18 cellular contexts compared by ENCODE assay signal in the genomic region with DNA sequence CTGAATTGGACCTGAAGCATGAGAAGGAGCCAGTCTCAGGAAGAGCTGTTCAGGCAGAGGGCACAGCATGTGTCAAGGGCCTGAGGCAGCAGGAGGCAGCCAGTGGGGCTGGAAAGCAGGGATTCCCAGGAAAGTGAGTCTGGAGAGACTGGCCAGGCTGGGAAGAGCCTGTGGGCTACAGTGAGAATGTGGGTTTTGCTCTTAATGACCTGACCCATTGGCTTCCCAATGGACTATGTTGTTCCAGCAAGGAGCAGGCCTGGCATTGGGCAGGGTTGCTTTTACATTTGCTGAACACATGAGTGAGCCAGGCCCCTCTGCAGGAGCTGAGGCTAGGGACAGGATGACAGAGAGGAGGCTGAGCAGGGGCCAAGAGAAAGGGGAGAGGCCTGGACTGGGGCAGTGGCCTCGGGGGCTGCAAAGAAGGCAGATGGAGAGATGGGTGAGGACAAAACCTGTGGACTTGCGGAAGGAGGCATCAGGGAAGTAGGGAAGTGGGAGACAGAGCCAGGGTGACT.
DNase-seq lines count a peak whose midpoint lies in the region; ATAC-seq and TF ChIP-seq lines count a peak whose summit lies in the region.
"Had no signal": no experiment of that assay in that cellular context is flagged by ENCODE, and none has a peak within 500 bp of the region (broad histone marks: within the 10 kb centered on the region; RNA-seq: fewer than 3 reads in every experiment).

No MANE protein-coding gene starts in this region.

- no peaks in the 10 kb centered on the region for H3K4me1 ChIP-seq in vagina
- H3K4me1 ChIP-seq: A549 had no signal

- peak overlapping the region; percentile 40 for H3K27ac Mint-ChIP-seq in activated naive CD4-positive, alpha-beta T cell treated with anti-CD3 and anti-CD28 coated beads, Interleukin-2, amount 10 ng/mL, durations not matched to agents 7 days and 5 days
- peak overlapping the region in 1 of 2 donors; percentile 4 for H3K27ac Mint-ChIP-seq in activated naive CD4-positive, alpha-beta T cell treated with anti-CD3 and anti-CD28 coated beads, Interleukin-2, amount 50 U/mL, for 72 hours
- H3K27ac Mint-ChIP-seq in osteocyte (ENCODE audit: unreplicated experiment) (no peak overlapping the region), progenitor cell of endocrine pancreas (no peak overlapping the region)
- H3K27ac Mint-ChIP-seq: H9 had no signal

- peaks cover 2% of the 10 kb centered on the region for H3K4me1 Mint-ChIP-seq in activated naive CD4-positive, alpha-beta T cell treated with anti-CD3 and anti-CD28 coated beads, Interleukin-2, amount 10 ng/mL, durations not matched to agents 7 days and 5 days
- H3K4me1 Mint-ChIP-seq in osteocyte (ENCODE audit: unreplicated experiment) (no peaks in the 10 kb centered on the region), progenitor cell of endocrine pancreas (ENCODE audit: low read depth) (no peaks in the 10 kb centered on the region)

- H3K36me3 Mint-ChIP-seq in activated naive CD4-positive, alpha-beta T cell treated with anti-CD3 and anti-CD28 coated beads, Interleukin-2, amount 10 ng/mL, durations not matched to agents 7 days and 5 days, result peaks cover 14% of the 10 kb centered on the region
- H3K36me3 Mint-ChIP-seq in activated naive CD4-positive, alpha-beta T cell treated with anti-CD3 and anti-CD28 coated beads, Interleukin-2, amount 50 U/mL, for 72 hours, result peaks cover 5 to 9% of the 10 kb centered on the region in 2 donors
- H3K36me3 Mint-ChIP-seq in osteocyte (ENCODE audit: unreplicated experiment), result no peaks in the 10 kb centered on the region
- no peaks in the 10 kb centered on the region for H3K36me3 Mint-ChIP-seq in progenitor cell of endocrine pancreas (ENCODE audit: insufficient read depth)

- no peak overlapping the region for H3K4me3 Mint-ChIP-seq in activated naive CD4-positive, alpha-beta T cell treated with anti-CD3 and anti-CD28 coated beads, Interleukin-2, amount 10 ng/mL, durations not matched to agents 7 days and 5 days
- no peak overlapping the region for H3K4me3 Mint-ChIP-seq in osteocyte (ENCODE audit: unreplicated experiment)
- H3K4me3 Mint-ChIP-seq in progenitor cell of endocrine pancreas (ENCODE audit: low read depth), result no peak overlapping the region
- H3K4me3 Mint-ChIP-seq: H9, IgD-negative memory B cell had no signal

- no peaks in the 10 kb centered on the region for H3K9me3 ChIP-seq in vagina

- TF ChIP-seq CTCF in osteocyte (IDR thresholded peaks at IDR 0.05) (no peak), vagina (IDR thresholded peaks at IDR 0.05) (no peak), progenitor cell of endocrine pancreas (IDR thresholded peaks at IDR 0.05; ENCODE audit: unreplicated experiment) (no peak)

- peaks cover 16% of the 10 kb centered on the region for H3K9me3 Mint-ChIP-seq in activated naive CD4-positive, alpha-beta T cell treated with anti-CD3 and anti-CD28 coated beads, Interleukin-2, amount 10 ng/mL, durations not matched to agents 7 days and 5 days
- peaks cover 4 to 15% of the 10 kb centered on the region in 2 donors for H3K9me3 Mint-ChIP-seq in activated naive CD4-positive, alpha-beta T cell treated with anti-CD3 and anti-CD28 coated beads, Interleukin-2, amount 50 U/mL, for 72 hours
- peaks cover 7% of the 10 kb centered on the region for H3K9me3 Mint-ChIP-seq in osteocyte (ENCODE audit: unreplicated experiment)
- H3K9me3 Mint-ChIP-seq in progenitor cell of endocrine pancreas (ENCODE audit: low read depth), result peaks cover 9% of the 10 kb centered on the region

- no peak overlapping the region for H3K4me3 ChIP-seq in vagina
- H3K4me3 ChIP-seq: A549 had no signal

- CTCF ChIA-PET in activated naive CD4-positive, alpha-beta T cell treated with anti-CD3 and anti-CD28 coated beads, Interleukin-2, amount 10 ng/mL, durations not matched to agents 7 days and 5 days (lab: Charles Lee), result no interaction called here

- ATAC-seq in activated naive CD4-positive, alpha-beta T cell treated with anti-CD3 and anti-CD28 coated beads, Interleukin-2, amount 50 U/mL, for 72 hours, result no peak
- ATAC-seq: A549 had no signal

- DNase-seq in activated naive CD4-positive, alpha-beta T cell treated with anti-CD3 and anti-CD28 coated beads, Interleukin-2, amount 10 ng/mL, durations not matched to agents 7 days and 5 days, result no peak
- no peak for DNase-seq in activated naive CD4-positive, alpha-beta T cell treated with anti-CD3 and anti-CD28 coated beads, Interleukin-2, amount 50 U/mL, for 72 hours (ENCODE audit: low spot score in 2 of 2)
- DNase-seq in caudate nucleus (lab: John Stamatoyannopoulos, UW) (no peak), osteocyte (ENCODE audit: extremely low spot score, unreplicated experiment) (peak; percentile 54), vagina (ENCODE audit: extremely low spot score in 2 of 2) (peak; percentile 32 to 74), progenitor cell of endocrine pancreas (ENCODE audit: low spot score, unreplicated experiment) (no peak), NCI-H1930 (lab: John Stamatoyannopoulos, UW) (no peak)
- DNase-seq: COR-L47, DMS153, EL, H9, MV-4-11, NCI-H1417 treated with DMSO at 0.1 percent for 48 hours, NCI-H2029 treated with DMSO at 0.1 percent for 48 hours, NCI-H510A treated with DMSO at 0.1 percent for 48 hours had no signal

- H3K27me3 Mint-ChIP-seq in activated naive CD4-positive, alpha-beta T cell treated with anti-CD3 and anti-CD28 coated beads, Interleukin-2, amount 10 ng/mL, durations not matched to agents 7 days and 5 days, result peaks cover 57% of the 10 kb centered on the region
- H3K27me3 Mint-ChIP-seq in osteocyte (ENCODE audit: unreplicated experiment) (peaks cover 64% of the 10 kb centered on the region), progenitor cell of endocrine pancreas (peaks cover 29% of the 10 kb centered on the region)

- intact Hi-C loops in vagina (cut with DNase I), result no loop called here

- no peaks in the 10 kb centered on the region for H3K27me3 ChIP-seq in vagina

- H3K27ac ChIP-seq in caudate nucleus (ENCODE audit: low read depth, low read length) (peak overlapping the region; percentile 96), vagina (no peak overlapping the region)
- H3K27ac ChIP-seq: A549, C4-2B had no signal

- H3K36me3 ChIP-seq in vagina, result no peaks in the 10 kb centered on the region

- no peak for TF ChIP-seq POLR2A in vagina (IDR thresholded peaks at IDR 0.05)

Comparison
In these comparisons a context has a peak if more than half of its experiments do, and no peak if none do; other contexts are left out.
1. DNase-seq: peak in osteocyte (single experiment) and vagina (2 of 2); none in activated naive CD4-positive, alpha-beta T cell treated with anti-CD3 and anti-CD28 coated beads, Interleukin-2, amount 10 ng/mL, durations not matched to agents 7 days and 5 days (single experiment), activated naive CD4-positive, alpha-beta T cell treated with anti-CD3 and anti-CD28 coated beads, Interleukin-2, amount 50 U/mL, for 72 hours (0 of 2), caudate nucleus (0 of 61), progenitor cell of endocrine pancreas (single experiment) and NCI-H1930 (0 of 2).